Comparison of ENCODE assay signal across 25 cellular contexts in the genomic region with DNA sequence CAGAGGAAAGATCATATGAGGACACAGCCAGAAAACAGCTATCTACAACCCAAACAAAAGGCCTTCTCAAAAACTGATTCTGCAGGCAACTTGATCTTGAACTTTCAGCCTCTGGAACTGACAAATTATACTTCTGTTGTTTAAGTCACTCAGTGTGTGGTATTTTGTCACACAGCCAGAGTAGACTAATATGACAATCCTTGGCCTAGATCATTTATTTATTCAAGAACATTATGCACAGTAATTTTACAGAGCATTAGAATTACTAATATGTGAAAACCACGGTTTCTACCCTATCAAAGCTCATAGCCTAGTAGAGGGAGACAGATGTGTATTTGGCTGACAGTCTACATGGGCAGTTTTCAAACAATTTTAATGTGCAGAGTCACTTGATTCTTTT.
DNase-seq lines count a peak whose midpoint lies in the region; ATAC-seq and TF ChIP-seq lines count a peak whose summit lies in the region.
"Had no signal": no experiment of that assay in that cellular context is flagged by ENCODE, and none has a peak within 500 bp of the region (broad histone marks: within the 10 kb centered on the region; RNA-seq: fewer than 3 reads in every experiment).

No MANE protein-coding gene starts in this region.

- no peaks in the 10 kb centered on the region for H3K27me3 Mint-ChIP-seq in Calu3 (ENCODE audit: unreplicated experiment)
- H3K27me3 Mint-ChIP-seq: activated naive CD8-positive, alpha-beta T cell treated with anti-CD3 and anti-CD28 coated beads, Interleukin-2, amount 10 ng/mL, durations not matched to agents 7 days and 5 days had no signal

- H3K4me3 Mint-ChIP-seq in Calu3 (ENCODE audit: low read depth, unreplicated experiment), result no peak overlapping the region
- H3K4me3 Mint-ChIP-seq: activated naive CD8-positive, alpha-beta T cell treated with anti-CD3 and anti-CD28 coated beads, Interleukin-2, amount 10 ng/mL, durations not matched to agents 7 days and 5 days; CD14-positive monocyte; mesothelial cell of epicardium; nephron progenitor cell had no signal

- no peaks in the 10 kb centered on the region for H3K9me3 Mint-ChIP-seq in Calu3 (ENCODE audit: low read depth, unreplicated experiment)
- H3K9me3 Mint-ChIP-seq: activated T-helper 2 cell treated with anti-CD3 and anti-CD28 coated beads, Interferon-gamma antibody, Interleukin-2, Interleukin-4, amounts not matched to agents 10 μg/mL and 5 μg/mL and 100 μg/mL, durations not matched to agents 14 hours and 24 hours and 36 hours had no signal

- no peak for DNase-seq in left ventricle myocardium inferior
- no peak for DNase-seq in cardiac septum (ENCODE audit: low spot score)
- DNase-seq in choroid plexus epithelial cell (ENCODE audit: low read depth), result peak; percentile 36
- peak; percentile 16 for DNase-seq in hepatic stellate cell (ENCODE audit: low spot score)
- no peak for DNase-seq in NCI-H345 (lab: John Stamatoyannopoulos, UW)
- no peak for DNase-seq in Calu3
- DNase-seq: activated CD4-positive, alpha-beta T cell treated with anti-CD3 and anti-CD28 coated beads, Interleukin-2, amount 50 U/mL, for 1 hour; activated CD8-positive, alpha-beta memory T cell treated with anti-CD3 and anti-CD28 coated beads, Interleukin-2, amount 50 U/mL, for 4 hours; activated naive CD8-positive, alpha-beta T cell treated with anti-CD3 and anti-CD28 coated beads, Interleukin-2, amount 10 ng/mL, durations not matched to agents 7 days and 5 days; erythroblast; NCI-H187; nephron progenitor cell; Peyer's patch; stimulated activated CD4-positive, alpha-beta T cell treated with anti-CD3 and anti-CD28 coated beads, Interleukin-4, amount 100 ng/mL, for 4 hours; stomach; WERI-Rb-1 had no signal

- peaks cover 15% of the 10 kb centered on the region for H3K9me3 ChIP-seq in left ventricle myocardium inferior (replicated peaks)
- H3K9me3 ChIP-seq: Peyer's patch, prostate gland had no signal

- CTCF ChIA-PET in Calu3 (lab: Charles Lee), result no interaction called here

- H3K27me3 ChIP-seq in left ventricle myocardium inferior (ENCODE audit: low read depth), result no peaks in the 10 kb centered on the region
- H3K27me3 ChIP-seq: cardiac muscle cell, Peyer's patch, stomach had no signal

- peak overlapping the region; percentile 4 for H3K27ac ChIP-seq in left ventricle myocardium inferior (replicated peaks)
- H3K27ac ChIP-seq: cardiac muscle cell, Peyer's patch, prostate gland, SK-N-MC, stomach, WERI-Rb-1 had no signal

- H3K27ac Mint-ChIP-seq in Calu3 (ENCODE audit: unreplicated experiment), result no peak overlapping the region
- H3K27ac Mint-ChIP-seq: activated naive CD8-positive, alpha-beta T cell treated with anti-CD3 and anti-CD28 coated beads, Interleukin-2, amount 10 ng/mL, durations not matched to agents 7 days and 5 days; activated T-helper 2 cell treated with anti-CD3 and anti-CD28 coated beads, Interferon-gamma antibody, Interleukin-2, Interleukin-4, amounts not matched to agents 10 μg/mL and 5 μg/mL and 100 μg/mL, durations not matched to agents 14 hours and 24 hours and 36 hours; CD14-positive monocyte; mesothelial cell of epicardium; nephron progenitor cell had no signal

- no peaks in the 10 kb centered on the region for H3K36me3 ChIP-seq in left ventricle myocardium inferior
- H3K36me3 ChIP-seq: cardiac muscle cell, Peyer's patch, prostate gland, stomach, WERI-Rb-1 had no signal

- H3K4me3 ChIP-seq in left ventricle myocardium inferior (no peak overlapping the region), choroid plexus epithelial cell (ENCODE audit: low read depth, low read length) (no peak overlapping the region)
- H3K4me3 ChIP-seq: cardiac muscle cell, Peyer's patch, prostate gland, SK-N-MC, stomach had no signal

- BruUV-seq in Calu3 (replicated peaks; lab: Mats Ljungman, UMichigan), result no TSS peak

- ATAC-seq in SK-N-SH treated with all-trans-retinoic acid at 6 μM for 48 hours (no peak), GM18498 (IDR thresholded peaks at IDR 0.05; ENCODE audit: unreplicated experiment) (no peak)
- ATAC-seq: left lobe of liver had no signal

- TF ChIP-seq CTCF in left ventricle myocardium inferior (IDR thresholded peaks at IDR 0.05; ENCODE audit: borderline replicate concordance) (no peak), choroid plexus epithelial cell (conservative IDR thresholded peaks at IDR 0.05; ENCODE audit: low read depth, low read length) (no peak), Calu3 (IDR thresholded peaks at IDR 0.05; ENCODE audit: unreplicated experiment) (no peak)

- peaks cover 5% of the 10 kb centered on the region for H3K4me1 ChIP-seq in left ventricle myocardium inferior
- H3K4me1 ChIP-seq: Peyer's patch, prostate gland had no signal

- intact Hi-C loops in left ventricle myocardium inferior (cut with micrococcal nuclease), result no loop called here
- intact Hi-C loops in cardiac septum (cut with DNase I), result loop anchor here (5.0 kb wide), 1 partner anchor 308 kb away; no protein-coding TSS in a partner anchor
- intact Hi-C loops in Calu3 (cut with micrococcal nuclease; ENCODE audit: unreplicated experiment), result no loop called here

- H3K4me1 Mint-ChIP-seq in Calu3 (ENCODE audit: low read depth, unreplicated experiment), result peaks cover 7% of the 10 kb centered on the region
- H3K4me1 Mint-ChIP-seq: activated naive CD8-positive, alpha-beta T cell treated with anti-CD3 and anti-CD28 coated beads, Interleukin-2, amount 10 ng/mL, durations not matched to agents 7 days and 5 days; CD14-positive monocyte had no signal

- no peaks in the 10 kb centered on the region for H3K36me3 Mint-ChIP-seq in Calu3 (ENCODE audit: insufficient read depth, unreplicated experiment)
- H3K36me3 Mint-ChIP-seq: activated naive CD8-positive, alpha-beta T cell treated with anti-CD3 and anti-CD28 coated beads, Interleukin-2, amount 10 ng/mL, durations not matched to agents 7 days and 5 days; CD14-positive monocyte had no signal

TF ChIP-seq in SK-N-SH treated with all-trans-retinoic acid at 6 μM for 48 hours, 23 proteins besides CTCF, POLR2A, EP300 and RAD21:
- no peak for TF ChIP-seq ZC3H10 (CRISPR knock-in tag; IDR thresholded peaks at IDR 0.05)
- TF ChIP-seq, protein P1, sequence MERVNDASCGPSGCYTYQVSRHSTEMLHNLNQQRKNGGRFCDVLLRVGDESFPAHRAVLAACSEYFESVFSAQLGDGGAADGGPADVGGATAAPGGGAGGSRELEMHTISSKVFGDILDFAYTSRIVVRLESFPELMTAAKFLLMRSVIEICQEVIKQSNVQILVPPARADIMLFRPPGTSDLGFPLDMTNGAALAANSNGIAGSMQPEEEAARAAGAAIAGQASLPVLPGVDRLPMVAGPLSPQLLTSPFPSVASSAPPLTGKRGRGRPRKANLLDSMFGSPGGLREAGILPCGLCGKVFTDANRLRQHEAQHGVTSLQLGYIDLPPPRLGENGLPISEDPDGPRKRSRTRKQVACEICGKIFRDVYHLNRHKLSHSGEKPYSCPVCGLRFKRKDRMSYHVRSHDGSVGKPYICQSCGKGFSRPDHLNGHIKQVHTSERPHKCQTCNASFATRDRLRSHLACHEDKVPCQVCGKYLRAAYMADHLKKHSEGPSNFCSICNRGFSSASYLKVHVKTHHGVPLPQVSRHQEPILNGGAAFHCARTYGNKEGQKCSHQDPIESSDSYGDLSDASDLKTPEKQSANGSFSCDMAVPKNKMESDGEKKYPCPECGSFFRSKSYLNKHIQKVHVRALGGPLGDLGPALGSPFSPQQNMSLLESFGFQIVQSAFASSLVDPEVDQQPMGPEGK (CRISPR knock-in tag; IDR thresholded peaks at IDR 0.05; ENCODE audit: borderline replicate concordance), result no peak
- no peak for TF ChIP-seq CSDC2 (CRISPR knock-in tag; IDR thresholded peaks at IDR 0.05)
- no peak for TF ChIP-seq ZFP30 (CRISPR knock-in tag; IDR thresholded peaks at IDR 0.05)
- no peak for TF ChIP-seq ESRRG (CRISPR knock-in tag; IDR thresholded peaks at IDR 0.05)
- TF ChIP-seq ZFP3 (CRISPR knock-in tag; IDR thresholded peaks at IDR 0.05), result no peak
- TF ChIP-seq, protein P2, sequence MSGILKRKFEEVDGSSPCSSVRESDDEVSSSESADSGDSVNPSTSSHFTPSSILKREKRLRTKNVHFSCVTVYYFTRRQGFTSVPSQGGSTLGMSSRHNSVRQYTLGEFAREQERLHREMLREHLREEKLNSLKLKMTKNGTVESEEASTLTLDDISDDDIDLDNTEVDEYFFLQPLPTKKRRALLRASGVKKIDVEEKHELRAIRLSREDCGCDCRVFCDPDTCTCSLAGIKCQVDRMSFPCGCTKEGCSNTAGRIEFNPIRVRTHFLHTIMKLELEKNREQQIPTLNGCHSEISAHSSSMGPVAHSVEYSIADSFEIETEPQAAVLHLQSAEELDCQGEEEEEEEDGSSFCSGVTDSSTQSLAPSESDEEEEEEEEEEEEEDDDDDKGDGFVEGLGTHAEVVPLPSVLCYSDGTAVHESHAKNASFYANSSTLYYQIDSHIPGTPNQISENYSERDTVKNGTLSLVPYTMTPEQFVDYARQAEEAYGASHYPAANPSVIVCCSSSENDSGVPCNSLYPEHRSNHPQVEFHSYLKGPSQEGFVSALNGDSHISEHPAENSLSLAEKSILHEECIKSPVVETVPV (CRISPR knock-in tag; IDR thresholded peaks at IDR 0.05), result no peak

Comparison
In these comparisons a context has a peak if more than half of its experiments do, and no peak if none do; other contexts are left out.
1. DNase-seq: peak in choroid plexus epithelial cell (single experiment) and hepatic stellate cell (single experiment); none in left ventricle myocardium inferior (single experiment), cardiac septum (single experiment), NCI-H345 (single experiment) and Calu3 (single experiment).